In the genomic region with DNA sequence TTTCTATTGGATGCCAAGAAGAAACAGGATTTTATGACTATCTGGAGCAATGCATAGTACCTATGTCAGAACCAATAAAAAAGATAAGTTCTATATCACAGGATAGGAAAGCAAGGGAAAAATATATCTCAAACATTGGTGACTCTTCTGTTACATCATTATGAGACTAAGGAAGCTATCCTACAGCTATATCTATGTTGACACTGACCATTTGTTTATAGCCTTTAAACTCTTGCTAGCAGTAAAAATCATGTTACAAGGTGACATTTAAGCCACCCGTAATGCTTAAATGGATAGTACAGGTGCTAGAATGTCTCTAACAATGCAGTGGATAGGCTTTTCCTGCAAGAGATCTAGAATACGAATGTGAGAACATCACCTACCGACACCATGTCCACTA, we compare ENCODE assay signal across 7 cellular contexts.
"Had no signal": no experiment of that assay in that cellular context is flagged by ENCODE, and none has a peak within 500 bp of the region (broad histone marks: within the 10 kb centered on the region; RNA-seq: fewer than 3 reads in every experiment).

No MANE protein-coding gene starts in this region.

- ATAC-seq: GM12878 had no signal

- FAIRE-seq: GM12878, GM12891, GM12892, GM18507, GM19239 had no signal

- DNase-seq: GDM1, GF-D8 had no signal

- H3K4me3 ChIP-seq: GM12878 had no signal
